Comparison of ENCODE assay signal across 9 cellular contexts in genomic region chr3:143644370-143645089, GRCh38.
DNase-seq lines count a peak whose midpoint lies in the region; ATAC-seq and TF ChIP-seq lines count a peak whose summit lies in the region.
"Had no signal": no experiment of that assay in that cellular context is flagged by ENCODE, and none has a peak within 500 bp of the region (broad histone marks: within the 10 kb centered on the region; RNA-seq: fewer than 3 reads in every experiment).

No MANE protein-coding gene starts in this region.

- H3K79me2 ChIP-seq in smooth muscle cell (ENCODE audit: low read depth), result no peaks in the 10 kb centered on the region

- H3K27ac ChIP-seq in iPS DF 6.9 (ENCODE audit: low read length) (no peak overlapping the region), smooth muscle cell (ENCODE audit: low read depth) (peak overlapping the region; percentile 1)

- in situ Hi-C loops in astrocyte of the spinal cord (cut with HindIII; ENCODE audit: low sequenced_read_pairs), result no loop called here

- no peaks in the 10 kb centered on the region for H4K20me1 ChIP-seq in smooth muscle cell (ENCODE audit: low read depth)
- H4K20me1 ChIP-seq: BLaER1 treated with 17β-estradiol and CSF1 and Interleukin-3, amounts not matched to agents 10 nM and 100 nM had no signal

- no peak overlapping the region for H3K4me3 ChIP-seq in astrocyte of the spinal cord (ENCODE audit: low read depth, low read length)
- no peak overlapping the region for H3K4me3 ChIP-seq in iPS DF 6.9 (ENCODE audit: low read length)
- no peak overlapping the region for H3K4me3 ChIP-seq in smooth muscle cell
- H3K4me3 ChIP-seq: BLaER1 treated with 17β-estradiol and CSF1 and Interleukin-3, amounts not matched to agents 10 nM and 100 nM had no signal

- H3K9me3 ChIP-seq in iPS DF 6.9 (ENCODE audit: control insufficient read depth, insufficient read depth, low read length) (no peaks in the 10 kb centered on the region), smooth muscle cell (replicated peaks; ENCODE audit: low read depth) (no peaks in the 10 kb centered on the region)

- H3K4me1 ChIP-seq in iPS DF 6.9 (ENCODE audit: control insufficient read depth, insufficient read depth, low read length) (no peaks in the 10 kb centered on the region; the same call in 1 of the 2 replicates), smooth muscle cell (ENCODE audit: low read depth) (no peaks in the 10 kb centered on the region)

- peak; percentile 47 for DNase-seq in NCI-H2196 (lab: John Stamatoyannopoulos, UW; ENCODE audit: unreplicated experiment)
- no peak for DNase-seq in NCI-H2196 treated with DMSO at 0.1 percent for 48 hours (lab: John Stamatoyannopoulos, UW; ENCODE audit: unreplicated experiment)
- DNase-seq in NCI-H446 (lab: John Stamatoyannopoulos, UW), result peak; percentile 72 to 89
- peak; percentile 88 for DNase-seq in astrocyte of the spinal cord (ENCODE audit: low read depth, low spot score)
- peak; percentile 45 for DNase-seq in iPS DF 6.9 (ENCODE audit: low read depth, low spot score)
- peak; percentile 4 for DNase-seq in smooth muscle cell (lab: John Stamatoyannopoulos, UW; ENCODE audit: unreplicated experiment)
- DNase-seq in SKM-1 treated with dmso at 0.1 percent for 144 hours (lab: John Stamatoyannopoulos, UW; ENCODE audit: unreplicated experiment), result no peak

- no peaks in the 10 kb centered on the region for H3K36me3 ChIP-seq in iPS DF 6.9 (ENCODE audit: control insufficient read depth, insufficient read depth, low read length)
- H3K36me3 ChIP-seq in smooth muscle cell (ENCODE audit: low read depth), result no peaks in the 10 kb centered on the region

- H3F3A ChIP-seq in smooth muscle cell (ENCODE audit: low read depth), result no peaks in the 10 kb centered on the region

- peak overlapping the region; percentile 73 for H2AFZ ChIP-seq in smooth muscle cell (ENCODE audit: low read depth)

- peak overlapping the region; percentile 48 for H3K4me2 ChIP-seq in smooth muscle cell

- ATAC-seq in HG02610 (IDR thresholded peaks at IDR 0.05; ENCODE audit: unreplicated experiment), result peak; percentile 54

- WGBS in iPS DF 6.9 (ENCODE audit: insufficient coverage, insufficient read length), result no CpG with 5 or more reads among the region's 4 CpGs
- WGBS in smooth muscle cell (ENCODE audit: low lambda C conversion rate), result 37% methylated on average over 4 of the region's 4 CpGs

- no peaks in the 10 kb centered on the region for H3K27me3 ChIP-seq in iPS DF 6.9 (ENCODE audit: control insufficient read depth, insufficient read depth, low read length)
- H3K27me3 ChIP-seq in smooth muscle cell (ENCODE audit: low read depth), result no peaks in the 10 kb centered on the region
- H3K27me3 ChIP-seq: BLaER1 treated with 17β-estradiol and CSF1 and Interleukin-3, amounts not matched to agents 10 nM and 100 nM had no signal

- H3K9ac ChIP-seq in smooth muscle cell (ENCODE audit: low read depth), result no peak overlapping the region

- peak; percentile 69 for TF ChIP-seq CTCF in astrocyte of the spinal cord (IDR thresholded peaks at IDR 0.05; ENCODE audit: low read depth, low read length)
- peak; percentile 70 for TF ChIP-seq CTCF in smooth muscle cell (IDR thresholded peaks at IDR 0.05; ENCODE audit: borderline replicate concordance, insufficient read depth, poor library complexity, severe bottlenecking)

Comparison
In these comparisons a context has a peak if more than half of its experiments do, and no peak if none do; other contexts are left out.
1. DNase-seq: peak in NCI-H2196 (single experiment), NCI-H446 (2 of 2), astrocyte of the spinal cord (single experiment), iPS DF 6.9 (single experiment) and smooth muscle cell (single experiment); none in NCI-H2196 treated with DMSO at 0.1 percent for 48 hours (single experiment) and SKM-1 treated with dmso at 0.1 percent for 144 hours (single experiment).